In genomic region chr6:132404736-132405135, GRCh38 we compare ENCODE assay signal across 16 cellular contexts. TPM values are rescaled to one million over a fixed set of nuclear protein-coding genes. Genes with fewer than 3 reads are reported as not detected.
DNase-seq lines count a peak whose midpoint lies in the region; ATAC-seq, FAIRE-seq and TF ChIP-seq lines count a peak whose summit lies in the region.
"Had no signal": no experiment of that assay in that cellular context is flagged by ENCODE, and none has a peak within 500 bp of the region (broad histone marks: within the 10 kb centered on the region; RNA-seq: fewer than 3 reads in every experiment).

No MANE protein-coding gene starts in this region.

- FAIRE-seq in GM12891 (lab: Jason Lieb, UNC): peak; percentile 5
- FAIRE-seq: islet of Langerhans had no signal

- peaks cover 39% of the 10 kb centered on the region for H3K4me1 Mint-ChIP-seq in chondrocyte (ENCODE audit: low read depth)

- H3K4me1 ChIP-seq in psoas muscle: no peaks in the 10 kb centered on the region

- no peaks in the 10 kb centered on the region for H3K36me3 ChIP-seq in psoas muscle (ENCODE audit: insufficient read depth in 1 of 2, low read depth in 1 of 2)
- H3K36me3 ChIP-seq: vagina had no signal

- H3K27me3 Mint-ChIP-seq in chondrocyte (ENCODE audit: low read depth): no peaks in the 10 kb centered on the region

- H3K9me3 Mint-ChIP-seq in chondrocyte (ENCODE audit: low read depth): no peaks in the 10 kb centered on the region
- H3K9me3 Mint-ChIP-seq: brain; CD8-positive, alpha-beta T cell had no signal

- no peak overlapping the region for H3K27ac ChIP-seq in psoas muscle
- H3K27ac ChIP-seq: vagina had no signal

- intact Hi-C loops in psoas muscle (cut with DNase I) (no loop called here), cardiac septum (cut with DNase I) (no loop called here)

- H3K4me3 ChIP-seq in psoas muscle: no peak overlapping the region
- H3K4me3 ChIP-seq: vagina had no signal

- TF ChIP-seq POLR2A in GM12891 (IDR thresholded peaks at IDR 0.05; ENCODE audit: low read depth, low read length): no peak

- H3K27me3 ChIP-seq in psoas muscle (ENCODE audit: insufficient read depth in 3 of 3, low read length in 2 of 3): peaks cover 3 to 42% (median 16%) of the 10 kb centered on the region in 3 donors
- H3K27me3 ChIP-seq: vagina had no signal

- ATAC-seq in GM21447 (IDR thresholded peaks at IDR 0.05; ENCODE audit: unreplicated experiment) (peak; percentile 8), HG03342 (IDR thresholded peaks at IDR 0.05; ENCODE audit: unreplicated experiment) (peak; percentile 10), psoas muscle (no peak)
- ATAC-seq: CD8-positive, alpha-beta T cell had no signal

- in situ Hi-C loops in ACHN (cut with HindIII; ENCODE audit: low pct_ligation_motif_present, low pct_unique_long_range_greater_than_20kb, low sequenced_read_pairs): no loop called here

- DNase-seq in GM12891 (ENCODE audit: insufficient read length, low spot score): no peak
- DNase-seq in chondrocyte (ENCODE audit: low spot score): no peak
- DNase-seq in psoas muscle: no peak
- no peak for DNase-seq in cardiac septum (ENCODE audit: low spot score)
- DNase-seq in hypothalamus (lab: John Stamatoyannopoulos, UW): no peak
- no peak for DNase-seq in ACHN
- DNase-seq: CD8-positive, alpha-beta T cell; erythroblast; NCI-H345; Right ventricle myocardium superior; stimulated activated CD8-positive, alpha-beta memory T cell treated with anti-CD3 and anti-CD28 coated beads, Interleukin-4, amount 100 ng/mL, for 48 hours had no signal

- TF ChIP-seq CTCF in chondrocyte (IDR thresholded peaks at IDR 0.05) (no peak), psoas muscle (IDR thresholded peaks at IDR 0.05) (no peak)

- H3K9me3 ChIP-seq in psoas muscle: no peaks in the 10 kb centered on the region
- H3K9me3 ChIP-seq: vagina had no signal

- WGBS in psoas muscle, 3 donors: 48 to 65% (median 53%) methylated on average over 3 of the region's 3 CpGs

- H3K36me3 Mint-ChIP-seq in chondrocyte (ENCODE audit: low read depth): no peaks in the 10 kb centered on the region
- H3K36me3 Mint-ChIP-seq: brain; CD8-positive, alpha-beta T cell had no signal

- H3K4me3 Mint-ChIP-seq in chondrocyte (ENCODE audit: unreplicated experiment): no peak overlapping the region
- H3K4me3 Mint-ChIP-seq: CD8-positive, alpha-beta T cell had no signal

- H3K27ac Mint-ChIP-seq in chondrocyte (ENCODE audit: unreplicated experiment): peak overlapping the region; percentile 54
- H3K27ac Mint-ChIP-seq: CD8-positive, alpha-beta T cell had no signal

TF ChIP-seq in GM12891, 5 proteins besides CTCF, POLR2A, EP300 and RAD21:
- TF ChIP-seq POU2F2 (IDR thresholded peaks at IDR 0.05; ENCODE audit: low read depth, low read length) (no peak), SPI1 (IDR thresholded peaks at IDR 0.05; ENCODE audit: low read depth, low read length) (no peak), POLR2AphosphoS5 (IDR thresholded peaks at IDR 0.05; ENCODE audit: low read depth, low read length) (no peak), PAX5 (IDR thresholded peaks at IDR 0.05; ENCODE audit: insufficient read depth, low read length, severe bottlenecking) (no peak)

RNA-seq across cellular contexts. Expression of gene MOXD1, which starts 3.5 kb away (rescaled TPM):
- polyA plus RNA-seq in GM12891 (2012; ENCODE audit: low read depth, missing spikeins): 5.2 TPM
- 9.0 to 14.3 TPM (median 9.1 TPM) in 3 replicates for total RNA-seq in chondrocyte
- total RNA-seq in psoas muscle: under 1 TPM in 3 of 4 donors, not detected in 1; 0.30 to 0.58 (median 0.32) TPM
- under 1 TPM in 2 of 3 donors, not detected in 1; 0.10 to 0.14 TPM for polyA plus RNA-seq in psoas muscle
- 1.6 TPM for total RNA-seq in cardiac septum
- total RNA-seq: CD8-positive, alpha-beta T cell had no signal

Comparison
In these comparisons a context has a peak if more than half of its experiments do, and no peak if none do; other contexts are left out.
1. ATAC-seq: peak in GM21447 (single experiment) and HG03342 (single experiment); none in psoas muscle (0 of 4).